Comparison of ENCODE assay signal across 1 cellular context in the genomic region with DNA sequence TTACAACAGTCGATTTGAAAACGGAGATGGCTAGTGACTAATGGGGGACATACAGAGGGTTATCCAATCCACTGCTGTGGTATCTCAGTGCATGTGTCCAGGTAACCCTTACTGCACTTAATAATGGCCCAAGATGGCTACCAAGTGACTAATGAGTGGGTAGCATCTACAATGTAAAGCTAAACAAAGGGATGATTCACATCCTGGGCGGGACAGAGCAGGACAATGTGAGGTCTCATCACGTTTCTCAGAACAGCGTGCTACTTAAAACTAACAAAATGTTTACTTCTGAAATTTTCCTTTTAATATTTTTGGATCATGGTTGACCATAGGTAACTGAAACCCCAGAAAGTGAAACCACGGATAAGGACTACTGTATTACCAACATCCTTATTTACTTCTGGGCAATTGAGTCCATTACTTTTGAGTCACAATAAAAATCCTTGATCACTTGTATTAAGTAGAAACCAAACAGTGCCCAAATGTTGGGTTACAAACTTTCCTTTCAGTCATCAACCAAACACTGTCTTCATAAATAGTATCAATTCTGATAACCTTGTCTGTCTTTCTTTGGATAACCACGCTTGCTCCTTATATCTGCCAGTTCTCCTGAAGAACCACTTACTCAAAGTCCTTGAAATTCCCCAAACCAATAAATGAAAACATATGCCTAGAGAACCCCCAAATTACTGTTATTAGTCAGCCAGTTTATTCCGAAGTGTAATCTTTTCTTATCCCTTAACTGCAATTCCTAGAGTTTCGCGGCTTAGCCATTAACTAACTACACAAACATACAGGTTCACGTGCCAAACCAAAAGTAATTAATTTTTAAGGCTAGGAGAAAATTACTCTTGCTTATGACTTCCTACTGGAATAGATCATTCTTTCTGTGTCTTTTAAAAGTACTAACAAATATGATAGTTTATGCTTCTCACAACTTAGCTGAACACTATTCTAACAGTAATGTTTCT.
TF ChIP-seq lines count a peak whose summit lies in the region.

No MANE protein-coding gene starts in this region.

TF ChIP-seq in GM23338, 12 proteins besides CTCF, POLR2A, EP300 and RAD21 (continued from another document):
- TF ChIP-seq STAT1 (IDR thresholded peaks at IDR 0.05; ENCODE audit: unreplicated experiment) (no peak), JUNB (IDR thresholded peaks at IDR 0.05; ENCODE audit: unreplicated experiment) (no peak), CREB1 (CRISPR knock-in tag; IDR thresholded peaks at IDR 0.05; ENCODE audit: low read depth) (no peak), NANOG (IDR thresholded peaks at IDR 0.05; ENCODE audit: borderline replicate concordance) (no peak)
- TF ChIP-seq, protein P1, sequence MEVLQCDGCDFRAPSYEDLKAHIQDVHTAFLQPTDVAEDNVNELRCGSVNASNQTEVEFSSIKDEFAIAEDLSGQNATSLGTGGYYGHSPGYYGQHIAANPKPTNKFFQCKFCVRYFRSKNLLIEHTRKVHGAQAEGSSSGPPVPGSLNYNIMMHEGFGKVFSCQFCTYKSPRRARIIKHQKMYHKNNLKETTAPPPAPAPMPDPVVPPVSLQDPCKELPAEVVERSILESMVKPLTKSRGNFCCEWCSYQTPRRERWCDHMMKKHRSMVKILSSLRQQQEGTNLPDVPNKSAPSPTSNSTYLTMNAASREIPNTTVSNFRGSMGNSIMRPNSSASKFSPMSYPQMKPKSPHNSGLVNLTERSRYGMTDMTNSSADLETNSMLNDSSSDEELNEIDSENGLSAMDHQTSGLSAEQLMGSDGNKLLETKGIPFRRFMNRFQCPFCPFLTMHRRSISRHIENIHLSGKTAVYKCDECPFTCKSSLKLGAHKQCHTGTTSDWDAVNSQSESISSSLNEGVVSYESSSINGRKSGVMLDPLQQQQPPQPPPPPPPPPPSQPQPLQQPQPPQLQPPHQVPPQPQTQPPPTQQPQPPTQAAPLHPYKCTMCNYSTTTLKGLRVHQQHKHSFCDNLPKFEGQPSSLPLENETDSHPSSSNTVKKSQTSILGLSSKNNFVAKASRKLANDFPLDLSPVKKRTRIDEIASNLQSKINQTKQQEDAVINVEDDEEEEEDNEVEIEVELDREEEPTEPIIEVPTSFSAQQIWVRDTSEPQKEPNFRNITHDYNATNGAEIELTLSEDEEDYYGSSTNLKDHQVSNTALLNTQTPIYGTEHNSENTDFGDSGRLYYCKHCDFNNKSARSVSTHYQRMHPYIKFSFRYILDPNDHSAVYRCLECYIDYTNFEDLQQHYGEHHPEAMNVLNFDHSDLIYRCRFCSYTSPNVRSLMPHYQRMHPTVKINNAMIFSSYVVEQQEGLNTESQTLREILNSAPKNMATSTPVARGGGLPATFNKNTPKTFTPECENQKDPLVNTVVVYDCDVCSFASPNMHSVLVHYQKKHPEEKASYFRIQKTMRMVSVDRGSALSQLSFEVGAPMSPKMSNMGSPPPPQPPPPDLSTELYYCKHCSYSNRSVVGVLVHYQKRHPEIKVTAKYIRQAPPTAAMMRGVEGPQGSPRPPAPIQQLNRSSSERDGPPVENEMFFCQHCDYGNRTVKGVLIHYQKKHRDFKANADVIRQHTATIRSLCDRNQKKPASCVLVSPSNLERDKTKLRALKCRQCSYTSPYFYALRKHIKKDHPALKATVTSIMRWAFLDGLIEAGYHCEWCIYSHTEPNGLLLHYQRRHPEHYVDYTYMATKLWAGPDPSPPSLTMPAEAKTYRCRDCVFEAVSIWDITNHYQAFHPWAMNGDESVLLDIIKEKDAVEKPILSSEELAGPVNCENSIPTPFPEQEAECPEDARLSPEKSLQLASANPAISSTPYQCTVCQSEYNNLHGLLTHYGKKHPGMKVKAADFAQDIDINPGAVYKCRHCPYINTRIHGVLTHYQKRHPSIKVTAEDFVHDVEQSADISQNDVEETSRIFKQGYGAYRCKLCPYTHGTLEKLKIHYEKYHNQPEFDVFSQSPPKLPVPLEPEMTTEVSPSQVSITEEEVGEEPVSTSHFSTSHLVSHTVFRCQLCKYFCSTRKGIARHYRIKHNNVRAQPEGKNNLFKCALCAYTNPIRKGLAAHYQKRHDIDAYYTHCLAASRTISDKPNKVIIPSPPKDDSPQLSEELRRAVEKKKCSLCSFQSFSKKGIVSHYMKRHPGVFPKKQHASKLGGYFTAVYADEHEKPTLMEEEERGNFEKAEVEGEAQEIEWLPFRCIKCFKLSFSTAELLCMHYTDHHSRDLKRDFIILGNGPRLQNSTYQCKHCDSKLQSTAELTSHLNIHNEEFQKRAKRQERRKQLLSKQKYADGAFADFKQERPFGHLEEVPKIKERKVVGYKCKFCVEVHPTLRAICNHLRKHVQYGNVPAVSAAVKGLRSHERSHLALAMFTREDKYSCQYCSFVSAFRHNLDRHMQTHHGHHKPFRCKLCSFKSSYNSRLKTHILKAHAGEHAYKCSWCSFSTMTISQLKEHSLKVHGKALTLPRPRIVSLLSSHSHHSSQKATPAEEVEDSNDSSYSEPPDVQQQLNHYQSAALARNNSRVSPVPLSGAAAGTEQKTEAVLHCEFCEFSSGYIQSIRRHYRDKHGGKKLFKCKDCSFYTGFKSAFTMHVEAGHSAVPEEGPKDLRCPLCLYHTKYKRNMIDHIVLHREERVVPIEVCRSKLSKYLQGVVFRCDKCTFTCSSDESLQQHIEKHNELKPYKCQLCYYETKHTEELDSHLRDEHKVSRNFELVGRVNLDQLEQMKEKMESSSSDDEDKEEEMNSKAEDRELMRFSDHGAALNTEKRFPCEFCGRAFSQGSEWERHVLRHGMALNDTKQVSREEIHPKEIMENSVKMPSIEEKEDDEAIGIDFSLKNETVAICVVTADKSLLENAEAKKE (CRISPR knock-in tag; IDR thresholded peaks at IDR 0.05) = no peak
- TF ChIP-seq, protein P2, sequence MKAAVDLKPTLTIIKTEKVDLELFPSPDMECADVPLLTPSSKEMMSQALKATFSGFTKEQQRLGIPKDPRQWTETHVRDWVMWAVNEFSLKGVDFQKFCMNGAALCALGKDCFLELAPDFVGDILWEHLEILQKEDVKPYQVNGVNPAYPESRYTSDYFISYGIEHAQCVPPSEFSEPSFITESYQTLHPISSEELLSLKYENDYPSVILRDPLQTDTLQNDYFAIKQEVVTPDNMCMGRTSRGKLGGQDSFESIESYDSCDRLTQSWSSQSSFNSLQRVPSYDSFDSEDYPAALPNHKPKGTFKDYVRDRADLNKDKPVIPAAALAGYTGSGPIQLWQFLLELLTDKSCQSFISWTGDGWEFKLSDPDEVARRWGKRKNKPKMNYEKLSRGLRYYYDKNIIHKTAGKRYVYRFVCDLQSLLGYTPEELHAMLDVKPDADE (IDR thresholded peaks at IDR 0.05) = no peak
